ENCODE assay signal across 1 cellular context in the genomic region with DNA sequence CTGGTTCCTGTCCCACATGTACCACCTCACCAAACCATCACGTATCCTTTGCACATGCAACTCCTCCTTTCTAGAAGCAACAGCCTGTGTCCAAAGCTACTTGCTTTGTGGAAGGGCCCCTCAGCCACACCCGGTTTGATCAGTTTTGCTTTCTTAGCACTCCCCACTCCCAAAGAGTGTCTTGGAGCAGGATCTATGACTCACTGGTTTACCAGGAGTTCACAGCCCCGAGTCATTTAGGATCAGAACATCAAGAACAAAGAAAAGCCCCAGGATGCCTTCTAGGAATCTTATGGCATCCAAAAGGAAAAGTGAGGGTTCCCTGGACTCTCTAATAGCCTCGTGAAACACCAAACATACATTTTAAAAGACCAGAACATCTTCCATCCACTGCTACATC.
TF ChIP-seq lines count a peak whose summit lies in the region.

No MANE protein-coding gene starts in this region.

TF ChIP-seq in SK-N-SH treated with all-trans-retinoic acid at 6 μM for 48 hours, 23 proteins besides CTCF, POLR2A, EP300 and RAD21 (continued from another document):
- no peak for TF ChIP-seq ISL1 (CRISPR knock-in tag; IDR thresholded peaks at IDR 0.05)
- TF ChIP-seq PPARA (CRISPR knock-in tag; IDR thresholded peaks at IDR 0.05; ENCODE audit: borderline replicate concordance): no peak
- no peak for TF ChIP-seq ESRRG (CRISPR knock-in tag; IDR thresholded peaks at IDR 0.05)
- no peak for TF ChIP-seq ARNTL (CRISPR knock-in tag; IDR thresholded peaks at IDR 0.05; ENCODE audit: borderline replicate concordance, low read depth)
- no peak for TF ChIP-seq ZNF565 (CRISPR knock-in tag; conservative IDR thresholded peaks at IDR 0.05; ENCODE audit: low read depth)
- no peak for TF ChIP-seq ZFP3 (CRISPR knock-in tag; IDR thresholded peaks at IDR 0.05)
- no peak for TF ChIP-seq POU6F1 (CRISPR knock-in tag; IDR thresholded peaks at IDR 0.05; ENCODE audit: borderline replicate concordance, low read depth)
- no peak for TF ChIP-seq ZFP30 (CRISPR knock-in tag; IDR thresholded peaks at IDR 0.05)
- no peak for TF ChIP-seq ZNF8 (CRISPR knock-in tag; IDR thresholded peaks at IDR 0.05)
- TF ChIP-seq CSDC2 (CRISPR knock-in tag; IDR thresholded peaks at IDR 0.05): no peak
- TF ChIP-seq TSHZ2 (CRISPR knock-in tag; IDR thresholded peaks at IDR 0.05): no peak
- no peak for TF ChIP-seq OSR1 (CRISPR knock-in tag; IDR thresholded peaks at IDR 0.05)
- no peak for TF ChIP-seq SNAI2 (CRISPR knock-in tag; IDR thresholded peaks at IDR 0.05)
- TF ChIP-seq TCF4 (CRISPR knock-in tag; IDR thresholded peaks at IDR 0.05; ENCODE audit: borderline replicate concordance): no peak
- TF ChIP-seq ZNF70 (CRISPR knock-in tag; IDR thresholded peaks at IDR 0.05): no peak
TF ChIP-seq in SK-N-SH treated with all-trans-retinoic acid at 6 μM for 48 hours: peak in this region for 0.
